1 cellular context compared by ENCODE assay signal in genomic region chr4:126051709-126052424, GRCh38.
TF ChIP-seq lines count a peak whose summit lies in the region.

No MANE protein-coding gene starts in this region.

TF ChIP-seq in SK-N-SH, 30 proteins besides CTCF, POLR2A, EP300 and RAD21 (continued from another document):
- TF ChIP-seq IRF3 (IDR thresholded peaks at IDR 0.05; ENCODE audit: low read depth, low read length) = no peak
- peak; percentile 34; the same call in 1 of the 2 replicates for TF ChIP-seq TAF1 (IDR thresholded peaks at IDR 0.05; ENCODE audit: borderline replicate concordance, low read depth, low read length)
- peak; percentile 89 for TF ChIP-seq JUND (IDR thresholded peaks at IDR 0.05)
- TF ChIP-seq REST (IDR thresholded peaks at IDR 0.05; ENCODE audit: low read depth, low read length) = 0 out of 2 replicates have a peak, but pooled peaks have one; percentile 44
- TF ChIP-seq SMC3 (IDR thresholded peaks at IDR 0.05; ENCODE audit: low read depth, low read length) = peak; percentile 35
- 0 out of 2 replicates have a peak, but pooled peaks have one; percentile 15 for TF ChIP-seq ELF1 (IDR thresholded peaks at IDR 0.05)
- TF ChIP-seq USF2 (IDR thresholded peaks at IDR 0.05; ENCODE audit: borderline replicate concordance, low read depth, low read length) = no peak
